ENCODE assay signal across 20 cellular contexts in the genomic region with DNA sequence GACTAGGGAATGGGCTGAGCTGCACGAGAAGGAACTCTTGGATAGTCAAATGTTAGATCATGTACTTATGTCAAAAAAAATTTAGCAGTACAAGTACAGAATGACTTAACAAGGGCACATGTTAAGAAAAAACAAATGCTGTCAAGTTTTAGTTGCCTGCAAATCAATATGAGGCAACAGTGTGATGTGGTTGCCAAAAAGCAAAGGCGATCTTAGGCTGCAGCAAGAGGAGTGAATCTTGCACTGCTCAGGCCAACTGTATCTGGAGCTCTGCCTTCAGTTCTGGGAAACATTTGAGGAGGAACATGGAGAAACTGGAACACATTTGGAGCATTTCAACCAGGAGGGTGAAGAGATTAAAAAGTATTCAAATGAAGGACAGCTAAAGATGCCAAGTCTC.
DNase-seq lines count a peak whose midpoint lies in the region; ATAC-seq and TF ChIP-seq lines count a peak whose summit lies in the region.
"Had no signal": no experiment of that assay in that cellular context is flagged by ENCODE, and none has a peak within 500 bp of the region (broad histone marks: within the 10 kb centered on the region; RNA-seq: fewer than 3 reads in every experiment).

No MANE protein-coding gene starts in this region.

- H4K20me1 ChIP-seq in osteoblast (ENCODE audit: insufficient read depth, low read length) (no peaks in the 10 kb centered on the region), hepatocyte (ENCODE audit: insufficient read depth, poor library complexity, severe bottlenecking) (no peaks in the 10 kb centered on the region)

- H3K27me3 ChIP-seq in heart right ventricle (no peaks in the 10 kb centered on the region), sigmoid colon (no peaks in the 10 kb centered on the region), osteoblast (ENCODE audit: insufficient read depth, low read length) (peaks cover 3% of the 10 kb centered on the region), hepatocyte (no peaks in the 10 kb centered on the region)
- H3K27me3 ChIP-seq: cardiac muscle cell, dorsolateral prefrontal cortex had no signal

- H3K36me3 ChIP-seq in heart right ventricle (no peaks in the 10 kb centered on the region), sigmoid colon (no peaks in the 10 kb centered on the region), osteoblast (ENCODE audit: insufficient read depth, low read length) (no peaks in the 10 kb centered on the region), hepatocyte (replicated peaks; ENCODE audit: insufficient read depth, low read depth) (no peaks in the 10 kb centered on the region)
- H3K36me3 ChIP-seq: cardiac muscle cell had no signal

- 67 to 78% methylated on average over 2 of the region's 2 CpGs for WGBS in heart right ventricle, 2 donors
- WGBS in sigmoid colon, 2 donors: 83% methylated on average over 2 of the region's 2 CpGs
- WGBS in hepatocyte (ENCODE audit: low lambda C conversion rate, missing lambda C conversion rate): 94% methylated on average over 2 of the region's 2 CpGs

- no peak for TF ChIP-seq EP300 in sigmoid colon (IDR thresholded peaks at IDR 0.05)

- H3K9me3 ChIP-seq in heart right ventricle (no peaks in the 10 kb centered on the region), sigmoid colon (no peaks in the 10 kb centered on the region), osteoblast (ENCODE audit: low read depth, low read length) (no peaks in the 10 kb centered on the region), hepatocyte (ENCODE audit: low read depth) (no peaks in the 10 kb centered on the region)

- H3K36me3 Mint-ChIP-seq in brain: no peaks in the 10 kb centered on the region
- no peaks in the 10 kb centered on the region for H3K36me3 Mint-ChIP-seq in activated naive CD4-positive, alpha-beta T cell treated with anti-CD3 and anti-CD28 coated beads for 36 hours (ENCODE audit: low read depth)

- H3K9me3 Mint-ChIP-seq in brain: peaks cover 0 to 12% (median 0%) of the 10 kb centered on the region in 5 experiments
- no peaks in the 10 kb centered on the region for H3K9me3 Mint-ChIP-seq in activated naive CD4-positive, alpha-beta T cell treated with anti-CD3 and anti-CD28 coated beads for 36 hours
- H3K9me3 Mint-ChIP-seq: activated naive CD8-positive, alpha-beta T cell treated with anti-CD3 and anti-CD28 coated beads, Interleukin-2, amount 50 U/mL, for 24 hours; GM23338 had no signal

- CTCF ChIA-PET in activated naive CD4-positive, alpha-beta T cell treated with anti-CD3 and anti-CD28 coated beads for 36 hours (lab: Charles Lee): no interaction called here

- no peak for TF ChIP-seq CTCF in AG10803 (conservative IDR thresholded peaks at IDR 0.05; ENCODE audit: low read length)
- no peak for TF ChIP-seq CTCF in brain (conservative IDR thresholded peaks at IDR 0.05)
- no peak for TF ChIP-seq CTCF in heart right ventricle (IDR thresholded peaks at IDR 0.05)
- no peak for TF ChIP-seq CTCF in sigmoid colon (IDR thresholded peaks at IDR 0.05)
- no peak for TF ChIP-seq CTCF in osteoblast (IDR thresholded peaks at IDR 0.05; ENCODE audit: extremely low read depth, low read depth, low read length)
- TF ChIP-seq CTCF in hepatocyte (IDR thresholded peaks at IDR 0.05; ENCODE audit: poor library complexity): no peak

- H3K27ac ChIP-seq in heart right ventricle: no peak overlapping the region
- no peak overlapping the region for H3K27ac ChIP-seq in sigmoid colon
- no peak overlapping the region for H3K27ac ChIP-seq in osteoblast (ENCODE audit: low read depth, low read length)
- H3K27ac ChIP-seq in hepatocyte: no peak overlapping the region
- H3K27ac ChIP-seq: C4-2B, cardiac muscle cell, dorsolateral prefrontal cortex had no signal

- ATAC-seq in heart right ventricle: peak in 7 of 8 donors; percentile 47 to 91 (median 74)
- no peak for ATAC-seq in stimulated activated naive CD8-positive, alpha-beta T cell treated with anti-CD3 and anti-CD28 coated beads, Interleukin-15, Interleukin-2, amounts not matched to agents 100 U/mL and 50 U/mL, for 24 hours
- ATAC-seq: activated naive CD8-positive, alpha-beta T cell treated with anti-CD3 and anti-CD28 coated beads, Interleukin-2, amount 50 U/mL, for 24 hours; GM23338; PC-3 had no signal

- H3K4me3 ChIP-seq in AG10803 (ENCODE audit: low read length) (no peak overlapping the region), heart right ventricle (no peak overlapping the region), sigmoid colon (no peak overlapping the region), osteoblast (ENCODE audit: insufficient read depth, low read length) (no peak overlapping the region), hepatocyte (no peak overlapping the region)
- H3K4me3 ChIP-seq: cardiac muscle cell, dorsolateral prefrontal cortex, GM23338 had no signal

- no peaks in the 10 kb centered on the region for H3K79me2 ChIP-seq in osteoblast (ENCODE audit: insufficient read depth, low read length)
- H3K79me2 ChIP-seq in hepatocyte: no peaks in the 10 kb centered on the region

- TF ChIP-seq POLR2A in sigmoid colon (IDR thresholded peaks at IDR 0.05): no peak

- H2AFZ ChIP-seq in osteoblast (ENCODE audit: low read length) (no peak overlapping the region), hepatocyte (no peak overlapping the region)
- H2AFZ ChIP-seq: GM23338 had no signal

- peak overlapping the region in 3 of 5 experiments; percentile 1 to 39 (median 8) for H3K27ac Mint-ChIP-seq in brain
- H3K27ac Mint-ChIP-seq in activated naive CD4-positive, alpha-beta T cell treated with anti-CD3 and anti-CD28 coated beads for 36 hours: no peak overlapping the region
- H3K27ac Mint-ChIP-seq: activated CD4-positive, alpha-beta T cell treated with anti-CD3 and anti-CD28 coated beads, Interleukin-2, amount 10 ng/mL, durations not matched to agents 7 days and 5 days; activated naive CD8-positive, alpha-beta T cell treated with anti-CD3 and anti-CD28 coated beads, Interleukin-2, amount 50 U/mL, for 24 hours; activated T-helper 2 cell treated with anti-CD3 and anti-CD28 coated beads, Interferon-gamma antibody, Interleukin-2, Interleukin-4, amounts not matched to agents 10 μg/mL and 5 μg/mL and 100 μg/mL, durations not matched to agents 14 hours and 24 hours and 36 hours; GM23338 had no signal

- H3K4me2 ChIP-seq in osteoblast (ENCODE audit: insufficient read depth, low read length) (no peak overlapping the region), hepatocyte (no peak overlapping the region)
- H3K4me2 ChIP-seq: GM23338 had no signal

- intact Hi-C loops in heart right ventricle (cut with DNase I): no loop called here
- intact Hi-C loops in sigmoid colon (cut with DNase I): no loop called here
- intact Hi-C loops in activated naive CD4-positive, alpha-beta T cell treated with anti-CD3 and anti-CD28 coated beads for 36 hours (cut with micrococcal nuclease): no loop called here

- H3K4me3 Mint-ChIP-seq in brain: no peak overlapping the region
- no peak overlapping the region for H3K4me3 Mint-ChIP-seq in activated naive CD4-positive, alpha-beta T cell treated with anti-CD3 and anti-CD28 coated beads for 36 hours
- H3K4me3 Mint-ChIP-seq: activated CD4-positive, alpha-beta T cell treated with anti-CD3 and anti-CD28 coated beads, Interleukin-2, amount 10 ng/mL, durations not matched to agents 7 days and 5 days; activated naive CD8-positive, alpha-beta T cell treated with anti-CD3 and anti-CD28 coated beads, Interleukin-2, amount 50 U/mL, for 24 hours; GM23338 had no signal

- H3K4me1 ChIP-seq in heart right ventricle (peaks cover 0 to 7% (median 0%) of the 10 kb centered on the region in 9 donors), sigmoid colon (no peaks in the 10 kb centered on the region), osteoblast (ENCODE audit: insufficient read depth, low read length) (no peaks in the 10 kb centered on the region), hepatocyte (ENCODE audit: insufficient read depth) (no peaks in the 10 kb centered on the region)

- DNase-seq in AG10803 (ENCODE audit: low read depth) (peak; percentile 86), heart right ventricle (peak in 1 of 2 donors; percentile 16), sigmoid colon (peak; percentile 77), osteoblast (ENCODE audit: insufficient read length, low spot score, missing footprints) (no peak), hepatocyte (ENCODE audit: low spot score) (no peak)
- no peak for DNase-seq in stimulated activated naive CD8-positive, alpha-beta T cell treated with anti-CD3 and anti-CD28 coated beads, Interleukin-15, Interleukin-2, amounts not matched to agents 100 U/mL and 50 U/mL, for 24 hours
- no peak for DNase-seq in activated naive CD4-positive, alpha-beta T cell treated with anti-CD3 and anti-CD28 coated beads for 36 hours
- DNase-seq: activated CD4-positive, alpha-beta T cell treated with anti-CD3 and anti-CD28 coated beads, Interleukin-2, amount 10 ng/mL, durations not matched to agents 7 days and 5 days; activated naive CD8-positive, alpha-beta T cell treated with anti-CD3 and anti-CD28 coated beads, Interleukin-2, amount 50 U/mL, for 24 hours; dorsolateral prefrontal cortex; NCI-H187 treated with DMSO at 0.1 percent for 48 hours; NCI-H345; PC-3; substantia nigra; T-helper 2 cell had no signal

- peaks cover 8% of the 10 kb centered on the region for H3K27me3 Mint-ChIP-seq in brain
- H3K27me3 Mint-ChIP-seq in activated naive CD4-positive, alpha-beta T cell treated with anti-CD3 and anti-CD28 coated beads for 36 hours (ENCODE audit: low read depth): no peaks in the 10 kb centered on the region
- H3K27me3 Mint-ChIP-seq: activated CD4-positive, alpha-beta T cell treated with anti-CD3 and anti-CD28 coated beads, Interleukin-2, amount 10 ng/mL, durations not matched to agents 7 days and 5 days; activated naive CD8-positive, alpha-beta T cell treated with anti-CD3 and anti-CD28 coated beads, Interleukin-2, amount 50 U/mL, for 24 hours had no signal

- no peaks in the 10 kb centered on the region for H3K9me2 ChIP-seq in hepatocyte (replicated peaks; ENCODE audit: insufficient read depth)

- peaks cover 7% of the 10 kb centered on the region for H3K4me1 Mint-ChIP-seq in brain
- no peaks in the 10 kb centered on the region for H3K4me1 Mint-ChIP-seq in activated naive CD4-positive, alpha-beta T cell treated with anti-CD3 and anti-CD28 coated beads for 36 hours (ENCODE audit: low read depth)
- H3K4me1 Mint-ChIP-seq: activated CD4-positive, alpha-beta T cell treated with anti-CD3 and anti-CD28 coated beads, Interleukin-2, amount 10 ng/mL, durations not matched to agents 7 days and 5 days; activated naive CD8-positive, alpha-beta T cell treated with anti-CD3 and anti-CD28 coated beads, Interleukin-2, amount 50 U/mL, for 24 hours; GM23338 had no signal

Comparison
In these comparisons a context has a peak if more than half of its experiments do, and no peak if none do; other contexts are left out.
1. DNase-seq: peak in AG10803 (single experiment) and sigmoid colon (single experiment); none in osteoblast (single experiment), stimulated activated naive CD8-positive, alpha-beta T cell treated with anti-CD3 and anti-CD28 coated beads, Interleukin-15, Interleukin-2, amounts not matched to agents 100 U/mL and 50 U/mL, for 24 hours (single experiment), hepatocyte (single experiment) and activated naive CD4-positive, alpha-beta T cell treated with anti-CD3 and anti-CD28 coated beads for 36 hours (single experiment).